Comparison of ENCODE assay signal across 16 cellular contexts in the genomic region with DNA sequence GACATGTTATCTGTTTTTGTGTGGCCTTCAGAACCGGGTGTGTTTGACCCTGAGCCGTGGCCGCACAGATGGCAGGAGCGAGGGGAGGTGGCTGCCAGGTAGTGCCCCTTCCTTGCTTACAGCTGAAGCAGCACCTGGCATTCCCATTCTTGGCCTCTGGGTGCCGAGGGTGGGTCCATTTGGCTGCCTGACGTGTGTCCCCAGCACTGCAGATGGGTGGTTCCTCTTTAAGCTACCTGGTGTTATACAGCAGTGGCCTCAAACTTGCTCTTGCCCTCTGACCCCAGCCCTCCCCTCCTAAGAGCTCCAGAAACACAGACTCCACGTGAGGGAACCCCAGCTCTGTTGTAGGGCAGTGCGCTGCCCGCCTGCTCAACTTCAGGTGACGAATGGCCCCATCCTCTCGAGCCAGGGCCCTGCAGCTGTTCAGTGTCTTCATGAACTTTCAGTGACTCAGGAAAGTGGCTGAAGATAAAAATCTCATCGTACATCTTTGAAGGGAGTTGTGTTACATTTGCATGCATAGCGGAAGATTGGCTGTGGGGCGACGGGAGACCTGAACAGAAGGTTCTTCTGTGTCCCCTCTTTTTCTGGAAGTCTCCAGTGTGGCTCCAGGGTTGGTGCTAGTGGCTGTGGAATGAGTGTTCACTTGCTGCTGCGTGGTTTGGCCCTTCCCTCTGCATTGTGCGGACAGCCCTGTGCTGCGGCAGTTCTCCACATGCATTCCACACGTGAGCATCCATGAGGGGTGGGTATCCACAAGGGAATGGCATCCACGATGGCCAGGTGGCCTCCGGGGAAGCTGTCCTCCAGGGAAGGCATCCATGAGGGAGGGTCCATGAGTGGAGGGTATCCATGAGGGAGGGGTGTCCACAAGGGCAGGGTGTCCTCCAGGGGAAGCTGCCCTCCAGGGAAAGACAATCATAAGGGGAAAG.
A peak's percentile ranks its signal among the peaks of the same experiment; 100 is the strongest.
DNase-seq lines count a peak whose midpoint lies in the region; ATAC-seq, FAIRE-seq and TF ChIP-seq lines count a peak whose summit lies in the region.
"Had no signal": no experiment of that assay in that cellular context is flagged by ENCODE, and none has a peak within 500 bp of the region (broad histone marks: within the 10 kb centered on the region; RNA-seq: fewer than 3 reads in every experiment).

No MANE protein-coding gene starts in this region.

- no peaks in the 10 kb centered on the region for H3K9me3 ChIP-seq in SJCRH30 (replicated peaks)
- H3K9me3 ChIP-seq in fibroblast of lung (ENCODE audit: control insufficient read depth, insufficient read depth, low read depth, low read length) = no peaks in the 10 kb centered on the region
- H3K9me3 ChIP-seq in thoracic aorta = no peaks in the 10 kb centered on the region

- peak overlapping the region; percentile 57 for H3K4me2 ChIP-seq in fibroblast of lung (ENCODE audit: extremely low read depth, insufficient read depth, low read length)

- TF ChIP-seq CTCF in fibroblast of lung (conservative IDR thresholded peaks at IDR 0.05 in 1 of 2, IDR thresholded peaks at IDR 0.05 in 1 of 2; ENCODE audit: low read depth in 1 of 2, low read length in 2 of 2) = no peak
- TF ChIP-seq CTCF in thoracic aorta (IDR thresholded peaks at IDR 0.05) = no peak

- ATAC-seq in thoracic aorta (ENCODE audit: insufficient number of reproducible peaks, low FRiP score, low read depth) (no peak), GM19467 (IDR thresholded peaks at IDR 0.05; ENCODE audit: unreplicated experiment) (no peak)
- ATAC-seq: PC-3 had no signal

- no peak overlapping the region for H3K9ac ChIP-seq in fibroblast of lung (ENCODE audit: insufficient read depth, low read length)

- FAIRE-seq in RCC 7860 (lab: Jason Lieb, UNC) = no peak
- FAIRE-seq: H54 had no signal

- H3K36me3 ChIP-seq in SJCRH30 (no peaks in the 10 kb centered on the region), fibroblast of lung (ENCODE audit: control insufficient read depth, insufficient read depth, low read length) (no peaks in the 10 kb centered on the region), thoracic aorta (no peaks in the 10 kb centered on the region)

- H2AFZ ChIP-seq in fibroblast of lung (ENCODE audit: low read length) = no peak overlapping the region

- DNase-seq in SJCRH30 (peak; percentile 70 to 81), fibroblast of lung (ENCODE audit: low read depth in 2 of 2) (no peak), myocyte (ENCODE audit: low read depth) (peak; percentile 73), thoracic aorta (ENCODE audit: low spot score) (no peak), iPS-NIHi7 (ENCODE audit: extremely low spot score) (no peak), RCC 7860 (ENCODE audit: low spot score) (no peak), NCI-H446 treated with DMSO at 0.1 percent for 48 hours (lab: John Stamatoyannopoulos, UW) (no peak)
- DNase-seq: cortex of kidney, islet precursor cell, NCI-H1048, NCI-H446, PC-3, T-helper 2 cell had no signal

- H3K79me2 ChIP-seq in fibroblast of lung (ENCODE audit: control insufficient read depth, insufficient read depth, low read length) = no peaks in the 10 kb centered on the region

- peak overlapping the region; percentile 47 for H3K27ac ChIP-seq in SJCRH30
- peak overlapping the region; percentile 12 for H3K27ac ChIP-seq in fibroblast of lung (ENCODE audit: insufficient read depth, low read length)
- H3K27ac ChIP-seq in thoracic aorta = peak overlapping the region; percentile 90 to 99
- H3K27ac ChIP-seq: C4-2B had no signal

- no peaks in the 10 kb centered on the region for H4K20me1 ChIP-seq in fibroblast of lung (ENCODE audit: control insufficient read depth, extremely low read depth, insufficient read depth, low read length)

- H3K27me3 ChIP-seq in SJCRH30 (no peaks in the 10 kb centered on the region), fibroblast of lung (ENCODE audit: control insufficient read depth, insufficient read depth, low read length) (no peaks in the 10 kb centered on the region), thoracic aorta (replicated peaks; ENCODE audit: insufficient read depth) (no peaks in the 10 kb centered on the region)

- H3K4me3 ChIP-seq in SJCRH30 (peak overlapping the region; percentile 11; the same call in 1 of the 2 replicates), fibroblast of lung (replicated peaks in 1 of 4; ENCODE audit: control extremely low read depth in 1 of 4, insufficient read depth in 1 of 4, low read depth in 3 of 4, low read length in 4 of 4) (no peak overlapping the region), thoracic aorta (no peak overlapping the region)

- H3K4me1 ChIP-seq in SJCRH30 (peaks cover 20% of the 10 kb centered on the region), fibroblast of lung (ENCODE audit: control insufficient read depth, extremely low read depth, insufficient read depth, low read length) (peaks cover 30% of the 10 kb centered on the region), thoracic aorta (ENCODE audit: control insufficient read depth in 1 of 2, low read depth in 2 of 2) (peaks cover 47 to 83% of the 10 kb centered on the region in 2 donors)

Comparison
In these comparisons a context has a peak if more than half of its experiments do, and no peak if none do; other contexts are left out.
1. DNase-seq: peak in SJCRH30 (2 of 2) and myocyte (single experiment); none in fibroblast of lung (0 of 2), thoracic aorta (single experiment), iPS-NIHi7 (single experiment), RCC 7860 (single experiment) and NCI-H446 treated with DMSO at 0.1 percent for 48 hours (single experiment).
2. H3K27ac ChIP-seq: peak in every context shown above with its lines; median percentile 94 in thoracic aorta; 47 in SJCRH30; 12 in fibroblast of lung.